9 cellular contexts compared by ENCODE assay signal in genomic region chr2:61898810-61899209, GRCh38. TPM values are rescaled to one million over a fixed set of nuclear protein-coding genes. Genes with fewer than 3 reads are reported as not detected.
DNase-seq lines count a peak whose midpoint lies in the region; TF ChIP-seq lines count a peak whose summit lies in the region.
"Had no signal": no experiment of that assay in that cellular context is flagged by ENCODE, and none has a peak within 500 bp of the region (broad histone marks: within the 10 kb centered on the region; RNA-seq: fewer than 3 reads in every experiment).

No MANE protein-coding gene starts in this region.

- H3K4me3 ChIP-seq in osteoblast (ENCODE audit: insufficient read depth, low read length): no peak overlapping the region

- H3K9me3 ChIP-seq in osteoblast (ENCODE audit: low read depth, low read length): no peaks in the 10 kb centered on the region

- no peaks in the 10 kb centered on the region for H3K79me2 ChIP-seq in osteoblast (ENCODE audit: insufficient read depth, low read length)

- no peak overlapping the region for H3K27ac ChIP-seq in osteoblast (ENCODE audit: low read depth, low read length)

- peak; percentile 56 for TF ChIP-seq CTCF in osteoblast (IDR thresholded peaks at IDR 0.05; ENCODE audit: extremely low read depth, low read depth, low read length)

- no peaks in the 10 kb centered on the region for H3K4me1 ChIP-seq in osteoblast (ENCODE audit: insufficient read depth, low read length)

- H2AFZ ChIP-seq in osteoblast (ENCODE audit: low read length): no peak overlapping the region

- H4K20me1 ChIP-seq in osteoblast (ENCODE audit: insufficient read depth, low read length): no peaks in the 10 kb centered on the region

- DNase-seq in NCI-H2227 (lab: John Stamatoyannopoulos, UW; ENCODE audit: unreplicated experiment): peak; percentile 26
- DNase-seq in NCI-H2227 treated with DMSO at 0.1 percent for 48 hours (lab: John Stamatoyannopoulos, UW): no peak
- peak; percentile 15 for DNase-seq in HuH-7.5 (ENCODE audit: low spot score)
- peak; percentile 38 for DNase-seq in astrocyte of the hippocampus (ENCODE audit: low read depth, low spot score)
- DNase-seq in osteoblast (ENCODE audit: insufficient read length, low spot score, missing footprints): no peak
- DNase-seq in NCI-H2029 (lab: John Stamatoyannopoulos, UW): no peak
- no peak for DNase-seq in activated CD8-positive, alpha-beta memory T cell treated with anti-CD3 and anti-CD28 coated beads, Interleukin-2, amount 50 U/mL, for 48 hours
- DNase-seq in stimulated activated naive CD4-positive, alpha-beta T cell treated with Interleukin-2 at 50 U/mL for 16 hours (lab: John Stamatoyannopoulos, UW): no peak
- DNase-seq: activated T-cell treated with anti-CD3 and anti-CD28 coated beads, Interleukin-2, amount 50 U/mL, for 4 hours had no signal

- H3K36me3 ChIP-seq in osteoblast (ENCODE audit: insufficient read depth, low read length): no peaks in the 10 kb centered on the region

- H3K27me3 ChIP-seq in osteoblast (ENCODE audit: insufficient read depth, low read length): no peaks in the 10 kb centered on the region

- no peak overlapping the region for H3K4me2 ChIP-seq in osteoblast (ENCODE audit: insufficient read depth, low read length)

RNA-seq across cellular contexts. Expression of gene COMMD1, which starts 6.7 kb away (rescaled TPM):
- total RNA-seq in osteoblast: 44.5 and 51.8 TPM in 2 replicates

RNA-seq across cellular contexts. Expression of gene CCT4, which starts 10.4 kb away (rescaled TPM):
- total RNA-seq in osteoblast: 116 and 117 TPM in 2 replicates

RNA-seq across cellular contexts. Expression of gene FAM161A, which starts 45.0 kb away (rescaled TPM):
- total RNA-seq in osteoblast: 3.2 and 3.3 TPM in 2 replicates

Comparison
In these comparisons a context has a peak if more than half of its experiments do, and no peak if none do; other contexts are left out.
1. DNase-seq: peak in NCI-H2227 (single experiment), HuH-7.5 (single experiment) and astrocyte of the hippocampus (single experiment); none in NCI-H2227 treated with DMSO at 0.1 percent for 48 hours (single experiment), osteoblast (single experiment), NCI-H2029 (single experiment), activated CD8-positive, alpha-beta memory T cell treated with anti-CD3 and anti-CD28 coated beads, Interleukin-2, amount 50 U/mL, for 48 hours (single experiment) and stimulated activated naive CD4-positive, alpha-beta T cell treated with Interleukin-2 at 50 U/mL for 16 hours (single experiment).